Comparison of ENCODE assay signal across 8 cellular contexts in the genomic region with DNA sequence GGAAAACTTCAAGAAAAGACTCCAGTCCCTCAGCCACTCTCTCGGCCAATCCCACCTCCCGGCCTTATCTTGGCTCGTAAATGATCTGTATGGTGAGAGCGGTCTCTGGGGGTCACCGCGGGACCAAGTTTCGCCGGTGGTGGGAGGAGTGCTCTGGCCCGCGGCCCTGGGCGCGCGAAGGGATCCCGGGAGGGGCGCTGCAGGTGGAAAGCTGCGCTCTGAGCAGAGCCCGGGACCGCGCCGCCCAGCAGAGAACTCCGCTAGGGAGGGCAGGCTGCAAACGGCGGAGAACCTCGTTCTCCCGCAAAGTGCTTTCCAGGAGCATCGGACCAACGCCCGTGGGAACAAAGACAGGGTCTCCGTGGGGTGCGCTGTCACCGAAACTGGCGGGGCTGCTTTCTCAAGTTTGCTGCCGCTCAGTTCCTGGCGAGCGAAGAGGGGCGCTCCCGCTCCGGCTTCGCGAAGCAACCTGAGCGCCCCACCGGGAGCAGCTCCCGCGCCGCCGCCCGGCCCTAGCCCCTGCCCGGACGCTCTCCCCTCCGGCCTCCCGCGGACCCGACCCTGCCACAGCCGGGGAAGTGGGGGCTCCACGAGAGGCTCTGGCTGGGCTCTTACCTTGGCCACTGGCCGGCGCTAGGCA. TPM values are rescaled to one million over a fixed set of nuclear protein-coding genes. Genes with fewer than 3 reads are reported as not detected.
DNase-seq lines count a peak whose midpoint lies in the region; ATAC-seq and TF ChIP-seq lines count a peak whose summit lies in the region.

No MANE protein-coding gene starts in this region.

- TF ChIP-seq CTCF in AG09309 (IDR thresholded peaks at IDR 0.05; ENCODE audit: control insufficient read depth, insufficient read depth, low read depth, low read length, missing control alignments) (no peak), astrocyte of the spinal cord (IDR thresholded peaks at IDR 0.05; ENCODE audit: low read depth, low read length) (no peak), kidney epithelial cell (IDR thresholded peaks at IDR 0.05; ENCODE audit: insufficient read depth, low read length, poor library complexity, severe bottlenecking) (no peak)

- H3K27ac ChIP-seq in HUES6 (ENCODE audit: low read depth, low read length) = no peak overlapping the region

- DNase-seq in AG09309 (ENCODE audit: low read depth) (no peak), astrocyte of the spinal cord (ENCODE audit: low read depth, low spot score) (peak; percentile 8), kidney epithelial cell (ENCODE audit: low read depth) (no peak), SIG-M5 (lab: John Stamatoyannopoulos, UW) (no peak), NCI-H128 (lab: John Stamatoyannopoulos, UW; ENCODE audit: unreplicated experiment) (no peak)

- H3K9me3 Mint-ChIP-seq in stimulated activated memory B cell treated with anti-CD40 and anti-IgM and Interleukin-4, amounts not matched to agents 10 μg/mL and 1 μg/mL and 100 μg/mL, for 72 hours = no peaks in the 10 kb centered on the region

- in situ Hi-C loops in astrocyte of the spinal cord (cut with HindIII; ENCODE audit: low sequenced_read_pairs) = no loop called here

- peak overlapping the region; percentile 73 for H3K4me3 Mint-ChIP-seq in stimulated activated memory B cell treated with anti-CD40 and anti-IgM and Interleukin-4, amounts not matched to agents 10 μg/mL and 1 μg/mL and 100 μg/mL, for 72 hours

- no peaks in the 10 kb centered on the region for H3K9me3 ChIP-seq in HUES6 (ENCODE audit: control insufficient read depth, insufficient read depth, low read depth, low read length)

- H3K27me3 ChIP-seq in HUES6 (ENCODE audit: control insufficient read depth, insufficient read depth, low read length) (peaks cover 61% of the 10 kb centered on the region), kidney epithelial cell (ENCODE audit: control insufficient read depth, insufficient read depth, low read length) (peaks cover 46% of the 10 kb centered on the region)

- H3K4me3 ChIP-seq in AG09309 (ENCODE audit: control insufficient read depth, low read depth, low read length) = peak overlapping the region; percentile 11
- H3K4me3 ChIP-seq in HUES6 (ENCODE audit: low read depth, low read length) = peak overlapping the region; percentile 73
- peak overlapping the region; percentile 19 for H3K4me3 ChIP-seq in astrocyte of the spinal cord (ENCODE audit: low read depth, low read length)
- H3K4me3 ChIP-seq in kidney epithelial cell (ENCODE audit: low read depth, low read length) = peak overlapping the region; percentile 20

- H3K27me3 Mint-ChIP-seq in stimulated activated memory B cell treated with anti-CD40 and anti-IgM and Interleukin-4, amounts not matched to agents 10 μg/mL and 1 μg/mL and 100 μg/mL, for 72 hours = peaks cover 63% of the 10 kb centered on the region

- ATAC-seq in stimulated activated memory B cell treated with anti-CD40 and anti-IgM and Interleukin-4, amounts not matched to agents 10 μg/mL and 1 μg/mL and 100 μg/mL, for 72 hours = no peak
- ATAC-seq in HG02981 (IDR thresholded peaks at IDR 0.05; ENCODE audit: unreplicated experiment) = no peak

- H3K4me1 Mint-ChIP-seq in stimulated activated memory B cell treated with anti-CD40 and anti-IgM and Interleukin-4, amounts not matched to agents 10 μg/mL and 1 μg/mL and 100 μg/mL, for 72 hours = peaks cover 43% of the 10 kb centered on the region

- no peaks in the 10 kb centered on the region for H3K36me3 Mint-ChIP-seq in stimulated activated memory B cell treated with anti-CD40 and anti-IgM and Interleukin-4, amounts not matched to agents 10 μg/mL and 1 μg/mL and 100 μg/mL, for 72 hours

- peaks cover 28% of the 10 kb centered on the region for H3K4me1 ChIP-seq in HUES6 (ENCODE audit: control insufficient read depth, insufficient read depth, low read length)

- H3K36me3 ChIP-seq in HUES6 (ENCODE audit: control insufficient read depth, insufficient read depth, low read length) (no peaks in the 10 kb centered on the region), kidney epithelial cell (ENCODE audit: control insufficient read depth, insufficient read depth, low read length) (no peaks in the 10 kb centered on the region)

- no peak overlapping the region for H3K27ac Mint-ChIP-seq in stimulated activated memory B cell treated with anti-CD40 and anti-IgM and Interleukin-4, amounts not matched to agents 10 μg/mL and 1 μg/mL and 100 μg/mL, for 72 hours

- peak overlapping the region; percentile 29 for H3K9ac ChIP-seq in HUES6 (ENCODE audit: low read length)

RNA-seq across cellular contexts. Expression of a gene that starts 0.5 kb away (rescaled TPM):
- 0.21 and 1.4 TPM in 2 replicates for total RNA-seq in kidney epithelial cell

Comparison
In these comparisons a context has a peak if more than half of its experiments do, and no peak if none do; other contexts are left out.
1. H3K4me3 ChIP-seq: peak in every context shown above with its lines; median percentile 73 in HUES6; 20 in kidney epithelial cell; 19 in astrocyte of the spinal cord; 11 in AG09309.